ENCODE assay signal across 8 cellular contexts in genomic region chr19:1082165-1082927, GRCh38. TPM values are rescaled to one million over a fixed set of nuclear protein-coding genes. Genes with fewer than 3 reads are reported as not detected.
DNase-seq lines count a peak whose midpoint lies in the region; ATAC-seq and TF ChIP-seq lines count a peak whose summit lies in the region.

No MANE protein-coding gene starts in this region.

- TF ChIP-seq CTCF in BE2C (IDR thresholded peaks at IDR 0.05; ENCODE audit: low read depth, low read length) (no peak), RWPE1 (conservative IDR thresholded peaks at IDR 0.05; ENCODE audit: low read depth) (no peak)

- intact Hi-C loops in activated naive CD4-positive, alpha-beta T cell treated with anti-CD3 and anti-CD28 coated beads for 36 hours (cut with micrococcal nuclease), result loop anchor here (1.0 to 2.0 kb wide), 2 partner anchors 13 to 16 kb away; partner anchors contain the start of genes ARHGAP45 and POLR2E

- POLR2A ChIA-PET in RWPE1 (lab: Yijun Ruan, JAX; ENCODE audit: low non-redundant PET), result interaction anchor here (0.6 to 1.1 kb wide), 2 partner anchors 53 to 1325 kb away, joined by 3 read pairs; no protein-coding TSS in a partner anchor

- peak; percentile 88 for DNase-seq in BE2C
- peak; percentile 84 for DNase-seq in HuH-7 (ENCODE audit: low spot score)
- DNase-seq in RWPE1 (ENCODE audit: low spot score), result peak; percentile 95
- DNase-seq in activated naive CD4-positive, alpha-beta T cell treated with anti-CD3 and anti-CD28 coated beads for 36 hours, result peak; percentile 92
- DNase-seq in iPS DF 6.9 (ENCODE audit: low read depth, low spot score), result no peak
- DNase-seq in stimulated activated CD4-positive, alpha-beta T cell treated with anti-CD3 and anti-CD28 coated beads, Interleukin-1b, Interleukin-23, amount 100 ng/mL, for 1 hour (ENCODE audit: low read depth in 2 of 2), result peak; percentile 50 to 72
- no peak for DNase-seq in middle frontal gyrus (ENCODE audit: extremely low spot score, low spot score)

- H3K27ac ChIP-seq in RWPE1 (peak overlapping the region; percentile 84), iPS DF 6.9 (ENCODE audit: low read length) (no peak overlapping the region)

- peaks cover 52% of the 10 kb centered on the region for H3K36me3 Mint-ChIP-seq in activated naive CD4-positive, alpha-beta T cell treated with anti-CD3 and anti-CD28 coated beads for 36 hours (ENCODE audit: low read depth)

- H3K27me3 ChIP-seq in BE2C, result peaks cover 17% of the 10 kb centered on the region
- no peaks in the 10 kb centered on the region for H3K27me3 ChIP-seq in iPS DF 6.9 (ENCODE audit: control insufficient read depth, insufficient read depth, low read length)

- no peak for ATAC-seq in GM21529 (IDR thresholded peaks at IDR 0.05; ENCODE audit: unreplicated experiment)

- no peaks in the 10 kb centered on the region for H3K27me3 Mint-ChIP-seq in activated naive CD4-positive, alpha-beta T cell treated with anti-CD3 and anti-CD28 coated beads for 36 hours (ENCODE audit: low read depth)

- peaks cover 54% of the 10 kb centered on the region for H3K4me1 Mint-ChIP-seq in activated naive CD4-positive, alpha-beta T cell treated with anti-CD3 and anti-CD28 coated beads for 36 hours (ENCODE audit: low read depth)

- H3K9me3 Mint-ChIP-seq in activated naive CD4-positive, alpha-beta T cell treated with anti-CD3 and anti-CD28 coated beads for 36 hours, result no peaks in the 10 kb centered on the region

- peak overlapping the region; percentile 27 for H3K4me3 ChIP-seq in BE2C (ENCODE audit: low read depth, low read length)
- H3K4me3 ChIP-seq in iPS DF 6.9 (ENCODE audit: low read length), result peak overlapping the region; percentile 46; the same call in 1 of the 2 replicates

- H3K4me1 ChIP-seq in BE2C, result peaks cover 4% of the 10 kb centered on the region; the same call in 1 of the 2 replicates
- peaks cover 8% of the 10 kb centered on the region for H3K4me1 ChIP-seq in iPS DF 6.9 (ENCODE audit: control insufficient read depth, insufficient read depth, low read length)

- CTCF ChIA-PET in RWPE1 (lab: Yijun Ruan, JAX), result interaction anchor here (0.5 to 1.3 kb wide), 5 partner anchors 11 to 1449 kb away, joined by 3 read pairs; no protein-coding TSS in a partner anchor
- CTCF ChIA-PET in activated naive CD4-positive, alpha-beta T cell treated with anti-CD3 and anti-CD28 coated beads for 36 hours (lab: Charles Lee), result interaction anchor here (0.6 kb wide), 1 partner anchor 12 kb away, joined by 5 read pairs; no protein-coding TSS in a partner anchor

- WGBS in iPS DF 6.9 (ENCODE audit: insufficient coverage, insufficient read length), result no CpG with 5 or more reads among the region's 51 CpGs

- H3K9me3 ChIP-seq in BE2C (no peaks in the 10 kb centered on the region), iPS DF 6.9 (ENCODE audit: control insufficient read depth, insufficient read depth, low read length) (no peaks in the 10 kb centered on the region)

- H3K4me3 Mint-ChIP-seq in activated naive CD4-positive, alpha-beta T cell treated with anti-CD3 and anti-CD28 coated beads for 36 hours, result no peak overlapping the region

- peak overlapping the region; percentile 24 for H3K27ac Mint-ChIP-seq in activated naive CD4-positive, alpha-beta T cell treated with anti-CD3 and anti-CD28 coated beads for 36 hours

- H3K36me3 ChIP-seq in BE2C (no peaks in the 10 kb centered on the region), iPS DF 6.9 (ENCODE audit: control insufficient read depth, insufficient read depth, low read length) (peaks cover 23% of the 10 kb centered on the region)

RNA-seq across cellular contexts. Expression of gene POLR2E, which starts 12.8 kb away (rescaled TPM):
- polyA plus RNA-seq in BE2C (2012; ENCODE audit: insufficient read depth, insufficient read length, low read depth), result 824 TPM
- 100 to 1,000 TPM; 238 to 258 TPM for total RNA-seq in activated naive CD4-positive, alpha-beta T cell treated with anti-CD3 and anti-CD28 coated beads for 36 hours

RNA-seq across cellular contexts. Expression of gene ARHGAP45, which starts 15.4 kb away (rescaled TPM):
- polyA plus RNA-seq in BE2C (2012; ENCODE audit: insufficient read depth, insufficient read length, low read depth), result 31.2 TPM
- 100 to 1,000 TPM; 123 to 136 TPM for total RNA-seq in activated naive CD4-positive, alpha-beta T cell treated with anti-CD3 and anti-CD28 coated beads for 36 hours

RNA-seq across cellular contexts. Expression of gene GPX4, which starts 21.4 kb away (rescaled TPM):
- 790 TPM for polyA plus RNA-seq in BE2C (2012; ENCODE audit: insufficient read depth, insufficient read length, low read depth)
- 100 to 1,000 TPM; 244 to 253 TPM for total RNA-seq in activated naive CD4-positive, alpha-beta T cell treated with anti-CD3 and anti-CD28 coated beads for 36 hours

RNA-seq across cellular contexts. Expression of gene ABCA7, which starts 42.4 kb away (rescaled TPM):
- polyA plus RNA-seq in BE2C (2012; ENCODE audit: insufficient read depth, insufficient read length, low read depth), result 16.4 TPM
- total RNA-seq in activated naive CD4-positive, alpha-beta T cell treated with anti-CD3 and anti-CD28 coated beads for 36 hours, result 10 to 100 TPM; 24.4 to 30.1 TPM

RNA-seq across cellular contexts. Expression of gene CNN2, which starts 55.9 kb away (rescaled TPM):
- 3.0 TPM for polyA plus RNA-seq in BE2C (2012; ENCODE audit: insufficient read depth, insufficient read length, low read depth)
- 100 to 1,000 TPM; 104 TPM for total RNA-seq in activated naive CD4-positive, alpha-beta T cell treated with anti-CD3 and anti-CD28 coated beads for 36 hours

Comparison
In these comparisons a context has a peak if more than half of its experiments do, and no peak if none do; other contexts are left out.
1. DNase-seq: peak in BE2C (single experiment), HuH-7 (single experiment), RWPE1 (single experiment), activated naive CD4-positive, alpha-beta T cell treated with anti-CD3 and anti-CD28 coated beads for 36 hours (single experiment) and stimulated activated CD4-positive, alpha-beta T cell treated with anti-CD3 and anti-CD28 coated beads, Interleukin-1b, Interleukin-23, amount 100 ng/mL, for 1 hour (2 of 2); none in iPS DF 6.9 (single experiment) and middle frontal gyrus (single experiment).